In genomic region chr19:58513694-58514563, GRCh38 we compare ENCODE assay signal across 1 cellular context.
TF ChIP-seq lines count a peak whose summit lies in the region.

No MANE protein-coding gene starts in this region.

TF ChIP-seq in HepG2, 621 proteins besides CTCF, POLR2A, EP300 and RAD21 (continues in another document):
- TF ChIP-seq, protein P1, sequence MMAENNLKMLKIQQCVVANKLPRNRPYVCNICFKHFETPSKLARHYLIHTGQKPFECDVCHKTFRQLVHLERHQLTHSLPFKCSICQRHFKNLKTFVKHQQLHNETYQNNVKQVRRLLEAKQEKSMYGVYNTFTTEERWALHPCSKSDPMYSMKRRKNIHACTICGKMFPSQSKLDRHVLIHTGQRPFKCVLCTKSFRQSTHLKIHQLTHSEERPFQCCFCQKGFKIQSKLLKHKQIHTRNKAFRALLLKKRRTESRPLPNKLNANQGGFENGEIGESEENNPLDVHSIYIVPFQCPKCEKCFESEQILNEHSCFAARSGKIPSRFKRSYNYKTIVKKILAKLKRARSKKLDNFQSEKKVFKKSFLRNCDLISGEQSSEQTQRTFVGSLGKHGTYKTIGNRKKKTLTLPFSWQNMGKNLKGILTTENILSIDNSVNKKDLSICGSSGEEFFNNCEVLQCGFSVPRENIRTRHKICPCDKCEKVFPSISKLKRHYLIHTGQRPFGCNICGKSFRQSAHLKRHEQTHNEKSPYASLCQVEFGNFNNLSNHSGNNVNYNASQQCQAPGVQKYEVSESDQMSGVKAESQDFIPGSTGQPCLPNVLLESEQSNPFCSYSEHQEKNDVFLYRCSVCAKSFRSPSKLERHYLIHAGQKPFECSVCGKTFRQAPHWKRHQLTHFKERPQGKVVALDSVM (CRISPR knock-in tag; IDR thresholded peaks at IDR 0.05), result peak; percentile 56; the same call in 1 of the 2 replicates
- TF ChIP-seq NFE2 (CRISPR knock-in tag; IDR thresholded peaks at IDR 0.05) (no peak; the same call in 1 of the 2 replicates), ZFYVE20 (CRISPR knock-in tag; IDR thresholded peaks at IDR 0.05; ENCODE audit: borderline replicate concordance, low read depth) (no peak), SMARCE1 (IDR thresholded peaks at IDR 0.05; ENCODE audit: borderline replicate concordance) (no peak), ZNF777 (CRISPR knock-in tag; IDR thresholded peaks at IDR 0.05) (peak; percentile 94), CHD2 (IDR thresholded peaks at IDR 0.05; ENCODE audit: low read depth, low read length) (0 out of 2 replicates have a peak, but pooled peaks have one; percentile 41), ZNF17 (CRISPR knock-in tag; IDR thresholded peaks at IDR 0.05) (no peak), ZNF33B (CRISPR knock-in tag; IDR thresholded peaks at IDR 0.05) (no peak; the same call in 1 of the 2 replicates), MYC (CRISPR knock-in tag; IDR thresholded peaks at IDR 0.05; ENCODE audit: borderline replicate concordance) (peak; percentile 98), ZNF720 (CRISPR knock-in tag; IDR thresholded peaks at IDR 0.05) (no peak), ZNF142 (CRISPR knock-in tag; IDR thresholded peaks at IDR 0.05) (peak; percentile 53; the same call in 1 of the 2 replicates), BCL3 (CRISPR knock-in tag; IDR thresholded peaks at IDR 0.05) (peak; percentile 87; the same call in 1 of the 2 replicates), POLR2AphosphoS2 (IDR thresholded peaks at IDR 0.05; ENCODE audit: low read depth, low read length) (no peak), ZNF12 (CRISPR knock-in tag; IDR thresholded peaks at IDR 0.05) (no peak; the same call in 1 of the 2 replicates), ZKSCAN1 (IDR thresholded peaks at IDR 0.05; ENCODE audit: low read length) (no peak), NFAT5 (CRISPR knock-in tag; IDR thresholded peaks at IDR 0.05) (peak; percentile 70; the same call in 1 of the 2 replicates), GPN1 (CRISPR knock-in tag; IDR thresholded peaks at IDR 0.05; ENCODE audit: borderline replicate concordance) (peak; percentile 58; the same call in 1 of the 2 replicates), CCDC6 (CRISPR knock-in tag; IDR thresholded peaks at IDR 0.05) (peak; percentile 93; the same call in 1 of the 2 replicates), ZNF746 (CRISPR knock-in tag; IDR thresholded peaks at IDR 0.05) (no peak; the same call in 1 of the 2 replicates), FOXK1 (CRISPR knock-in tag; IDR thresholded peaks at IDR 0.05; ENCODE audit: borderline replicate concordance, low read depth) (no peak; the same call in 1 of the 2 replicates), ZNF790 (CRISPR knock-in tag; IDR thresholded peaks at IDR 0.05; ENCODE audit: borderline replicate concordance) (no peak; the same call in 1 of the 2 replicates), MIXL1 (CRISPR knock-in tag; IDR thresholded peaks at IDR 0.05) (peak; percentile 27; the same call in 1 of the 2 replicates), CREB1 (IDR thresholded peaks at IDR 0.05) (peak; percentile 38; the same call in 1 of the 2 replicates), CREB1 (CRISPR knock-in tag; IDR thresholded peaks at IDR 0.05) (no peak), ZNF749 (CRISPR knock-in tag; IDR thresholded peaks at IDR 0.05; ENCODE audit: borderline replicate concordance) (peak; percentile 87), KAT2B (IDR thresholded peaks at IDR 0.05; ENCODE audit: borderline replicate concordance, low read depth, low read length) (no peak), ZNF598 (CRISPR knock-in tag; IDR thresholded peaks at IDR 0.05; ENCODE audit: borderline replicate concordance) (0 out of 2 replicates have a peak, but pooled peaks have one; percentile 61), ZNF530 (CRISPR knock-in tag; IDR thresholded peaks at IDR 0.05; ENCODE audit: low read depth) (no peak), IRF9 (CRISPR knock-in tag; IDR thresholded peaks at IDR 0.05; ENCODE audit: borderline replicate concordance) (0 out of 2 replicates have a peak, but pooled peaks have one; percentile 12), FOXM1 (CRISPR knock-in tag; IDR thresholded peaks at IDR 0.05) (no peak), PAF1 (CRISPR knock-in tag; IDR thresholded peaks at IDR 0.05) (no peak), NR0B2 (CRISPR knock-in tag; IDR thresholded peaks at IDR 0.05) (peak; percentile 94), ZNF451 (CRISPR knock-in tag; IDR thresholded peaks at IDR 0.05) (peak; percentile 86), JARID2 (CRISPR knock-in tag; IDR thresholded peaks at IDR 0.05; ENCODE audit: insufficient replicate concordance) (no peak), FOSL1 (CRISPR knock-in tag; IDR thresholded peaks at IDR 0.05; ENCODE audit: borderline replicate concordance) (no peak)
- TF ChIP-seq, protein P2, sequence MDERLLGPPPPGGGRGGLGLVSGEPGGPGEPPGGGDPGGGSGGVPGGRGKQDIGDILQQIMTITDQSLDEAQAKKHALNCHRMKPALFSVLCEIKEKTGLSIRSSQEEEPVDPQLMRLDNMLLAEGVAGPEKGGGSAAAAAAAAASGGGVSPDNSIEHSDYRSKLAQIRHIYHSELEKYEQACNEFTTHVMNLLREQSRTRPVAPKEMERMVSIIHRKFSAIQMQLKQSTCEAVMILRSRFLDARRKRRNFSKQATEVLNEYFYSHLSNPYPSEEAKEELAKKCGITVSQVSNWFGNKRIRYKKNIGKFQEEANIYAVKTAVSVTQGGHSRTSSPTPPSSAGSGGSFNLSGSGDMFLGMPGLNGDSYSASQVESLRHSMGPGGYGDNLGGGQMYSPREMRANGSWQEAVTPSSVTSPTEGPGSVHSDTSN (CRISPR knock-in tag; IDR thresholded peaks at IDR 0.05), result no peak
- TF ChIP-seq, protein P3, sequence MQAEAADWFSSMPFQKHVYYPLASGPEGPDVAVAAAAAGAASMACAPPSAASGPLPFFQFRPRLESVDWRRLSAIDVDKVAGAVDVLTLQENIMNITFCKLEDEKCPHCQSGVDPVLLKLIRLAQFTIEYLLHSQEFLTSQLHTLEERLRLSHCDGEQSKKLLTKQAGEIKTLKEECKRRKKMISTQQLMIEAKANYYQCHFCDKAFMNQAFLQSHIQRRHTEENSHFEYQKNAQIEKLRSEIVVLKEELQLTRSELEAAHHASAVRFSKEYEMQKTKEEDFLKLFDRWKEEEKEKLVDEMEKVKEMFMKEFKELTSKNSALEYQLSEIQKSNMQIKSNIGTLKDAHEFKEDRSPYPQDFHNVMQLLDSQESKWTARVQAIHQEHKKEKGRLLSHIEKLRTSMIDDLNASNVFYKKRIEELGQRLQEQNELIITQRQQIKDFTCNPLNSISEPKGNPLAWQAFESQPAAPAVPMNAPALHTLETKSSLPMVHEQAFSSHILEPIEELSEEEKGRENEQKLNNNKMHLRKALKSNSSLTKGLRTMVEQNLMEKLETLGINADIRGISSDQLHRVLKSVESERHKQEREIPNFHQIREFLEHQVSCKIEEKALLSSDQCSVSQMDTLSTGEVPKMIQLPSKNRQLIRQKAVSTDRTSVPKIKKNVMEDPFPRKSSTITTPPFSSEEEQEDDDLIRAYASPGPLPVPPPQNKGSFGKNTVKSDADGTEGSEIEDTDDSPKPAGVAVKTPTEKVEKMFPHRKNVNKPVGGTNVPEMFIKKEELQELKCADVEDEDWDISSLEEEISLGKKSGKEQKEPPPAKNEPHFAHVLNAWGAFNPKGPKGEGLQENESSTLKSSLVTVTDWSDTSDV (CRISPR knock-in tag; IDR thresholded peaks at IDR 0.05), result no peak
- TF ChIP-seq, protein P4, sequence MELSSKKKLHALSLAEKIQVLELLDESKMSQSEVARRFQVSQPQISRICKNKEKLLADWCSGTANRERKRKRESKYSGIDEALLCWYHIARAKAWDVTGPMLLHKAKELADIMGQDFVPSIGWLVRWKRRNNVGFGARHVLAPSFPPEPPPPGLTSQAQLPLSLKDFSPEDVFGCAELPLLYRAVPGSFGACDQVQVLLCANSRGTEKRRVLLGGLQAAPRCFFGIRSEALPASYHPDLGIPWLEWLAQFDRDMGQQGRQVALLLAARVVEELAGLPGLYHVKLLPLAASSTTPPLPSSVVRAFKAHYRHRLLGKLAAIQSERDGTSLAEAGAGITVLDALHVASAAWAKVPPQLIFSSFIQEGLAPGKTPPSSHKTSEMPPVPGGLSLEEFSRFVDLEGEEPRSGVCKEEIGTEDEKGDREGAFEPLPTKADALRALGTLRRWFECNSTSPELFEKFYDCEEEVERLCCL (CRISPR knock-in tag; IDR thresholded peaks at IDR 0.05; ENCODE audit: borderline replicate concordance), result no peak; the same call in 1 of the 2 replicates
